ENCODE assay signal across 25 cellular contexts in the genomic region with DNA sequence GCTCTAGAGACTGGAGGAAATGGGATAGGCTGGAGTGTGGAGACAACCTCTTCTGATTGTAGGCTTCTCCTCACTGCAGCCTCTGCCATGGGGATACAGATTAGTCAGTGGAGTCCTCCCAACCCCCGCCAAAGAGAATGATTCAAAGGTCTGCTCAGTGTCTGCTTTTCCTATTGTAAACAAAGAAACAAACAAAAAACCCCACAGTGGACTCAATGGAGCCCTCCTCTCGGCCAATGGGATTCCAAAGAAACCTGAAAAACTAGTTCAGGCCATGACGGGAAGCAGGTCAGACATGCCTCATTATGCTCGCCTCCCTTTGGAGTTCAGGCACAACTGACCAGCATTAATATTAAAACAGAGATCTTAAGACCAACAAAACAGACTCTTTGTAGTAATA.
DNase-seq lines count a peak whose midpoint lies in the region; ATAC-seq, FAIRE-seq and TF ChIP-seq lines count a peak whose summit lies in the region.
"Had no signal": no experiment of that assay in that cellular context is flagged by ENCODE, and none has a peak within 500 bp of the region (broad histone marks: within the 10 kb centered on the region; RNA-seq: fewer than 3 reads in every experiment).

No MANE protein-coding gene starts in this region.

- no peak overlapping the region for H2BK120ac ChIP-seq in H1 (replicated peaks; ENCODE audit: low read depth, low read length)
- no peak overlapping the region for H2BK120ac ChIP-seq in neuronal stem cell (ENCODE audit: low read depth, low read length)

- intact Hi-C loops in CD4-positive, alpha-beta memory T cell (cut with micrococcal nuclease): no loop called here

- TF ChIP-seq EP300 in H1 (IDR thresholded peaks at IDR 0.05; ENCODE audit: borderline replicate concordance in 1 of 2, low read depth in 2 of 2, low read length in 2 of 2): no peak

- no peak overlapping the region for H3K14ac ChIP-seq in H1 (ENCODE audit: insufficient read length)
- H3K14ac ChIP-seq in neuronal stem cell (ENCODE audit: low read length): no peak overlapping the region

- no peak for ATAC-seq in GM18502 (IDR thresholded peaks at IDR 0.05; ENCODE audit: poor library complexity, unreplicated experiment)
- ATAC-seq: activated CD4-positive, alpha-beta T cell treated with anti-CD3 and anti-CD28 coated beads for 36 hours; gastrocnemius medialis; HepG2; left lung; naive thymus-derived CD8-positive, alpha-beta T cell had no signal

- H3K4me3 Mint-ChIP-seq in CD4-positive, alpha-beta memory T cell: no peak overlapping the region
- H3K4me3 Mint-ChIP-seq: activated CD4-positive, alpha-beta T cell treated with anti-CD3 and anti-CD28 coated beads for 36 hours; activated naive CD8-positive, alpha-beta T cell treated with anti-CD3 and anti-CD28 coated beads for 36 hours; immature natural killer cell; naive thymus-derived CD8-positive, alpha-beta T cell had no signal

- no peak overlapping the region for H3K23ac ChIP-seq in H1 (ENCODE audit: insufficient read length)
- no peak overlapping the region for H3K23ac ChIP-seq in neuronal stem cell (ENCODE audit: low read depth, low read length, poor library complexity)

- H2AFZ ChIP-seq in H1 (ENCODE audit: low read length): peak overlapping the region; percentile 93; the same call in 1 of the 2 replicates
- peak overlapping the region; percentile 29 for H2AFZ ChIP-seq in neuronal stem cell (ENCODE audit: low read length)

- no peaks in the 10 kb centered on the region for H3K4me1 Mint-ChIP-seq in CD4-positive, alpha-beta memory T cell
- H3K4me1 Mint-ChIP-seq: activated CD4-positive, alpha-beta T cell treated with anti-CD3 and anti-CD28 coated beads for 36 hours; activated naive CD8-positive, alpha-beta T cell treated with anti-CD3 and anti-CD28 coated beads for 36 hours; immature natural killer cell had no signal

- H3K79me2 ChIP-seq in H1 (ENCODE audit: control insufficient read depth in 1 of 2, insufficient read depth in 2 of 2, low read length in 2 of 2): no peaks in the 10 kb centered on the region

- peak; percentile 51 for DNase-seq in DMS53 treated with DMSO at 0.1 percent for 48 hours (lab: John Stamatoyannopoulos, UW; ENCODE audit: unreplicated experiment)
- peak; percentile 44 for DNase-seq in NCI-H510A (lab: John Stamatoyannopoulos, UW)
- DNase-seq in H1 (ENCODE audit: low read depth in 1 of 2, low spot score in 2 of 2): no peak
- no peak for DNase-seq in neuronal stem cell (ENCODE audit: low spot score)
- no peak for DNase-seq in NCI-H146 treated with DMSO at 0.1 percent for 48 hours (lab: John Stamatoyannopoulos, UW; ENCODE audit: unreplicated experiment)
- no peak for DNase-seq in COLO829 (ENCODE audit: low spot score)
- DNase-seq in CD4-positive, alpha-beta memory T cell: no peak
- DNase-seq: activated CD4-positive, alpha-beta T cell treated with anti-CD3 and anti-CD28 coated beads for 36 hours; activated effector memory CD4-positive, alpha-beta T cell treated with anti-CD3 and anti-CD28 coated beads, Interleukin-2, amount 50 U/mL, for 16 hours; activated naive CD8-positive, alpha-beta T cell treated with anti-CD3 and anti-CD28 coated beads for 36 hours; activated T-cell treated with anti-CD3 and anti-CD28 coated beads for 4 hours; caudate nucleus; DND-41; gastrocnemius medialis; immature natural killer cell; left lung; naive thymus-derived CD8-positive, alpha-beta T cell; NCI-H187; retina; small intestine; stimulated activated CD4-positive, alpha-beta T cell treated with anti-CD3 and anti-CD28 coated beads, Interleukin-1b, Interleukin-23, amount 100 ng/mL, for 48 hours; upper lobe of left lung had no signal

- H3K27ac ChIP-seq in H1 (ENCODE audit: low read depth, low read length) (no peak overlapping the region), neuronal stem cell (replicated peaks; ENCODE audit: low read length) (no peak overlapping the region)
- no peak overlapping the region for H3K27ac ChIP-seq in CD4-positive, alpha-beta memory T cell (ENCODE audit: low read depth, low read length)
- H3K27ac ChIP-seq: ascending aorta, gastrocnemius medialis, left lung, upper lobe of left lung had no signal

- peaks cover 6 to 11% of the 10 kb centered on the region in 2 donors for H3K27me3 Mint-ChIP-seq in CD4-positive, alpha-beta memory T cell
- H3K27me3 Mint-ChIP-seq: activated naive CD8-positive, alpha-beta T cell treated with anti-CD3 and anti-CD28 coated beads for 36 hours had no signal

- no peak for TF ChIP-seq POLR2A in H1 (IDR thresholded peaks at IDR 0.05; ENCODE audit: control extremely low read depth in 1 of 2, low read depth in 2 of 2, low read length in 2 of 2)

- FAIRE-seq in H1 (lab: Jason Lieb, UNC): no peak
- FAIRE-seq: HepG2, small intestine had no signal

- H2BK12ac ChIP-seq in H1 (ENCODE audit: low read depth, low read length) (no peak overlapping the region), neuronal stem cell (ENCODE audit: low read length) (no peak overlapping the region)

- no peak overlapping the region for H2AK5ac ChIP-seq in H1 (ENCODE audit: low read depth, low read length)
- H2AK5ac ChIP-seq in neuronal stem cell (ENCODE audit: low read depth, low read length): peak overlapping the region; percentile 26

- H2BK20ac ChIP-seq in H1 (ENCODE audit: low read length): 0 out of 2 replicates have a peak overlapping the region, but pooled peaks have one; percentile 72

- H3K4me3 ChIP-seq in H1 (ENCODE audit: extremely low read depth in 1 of 4, insufficient read depth in 2 of 4, low read depth in 3 of 4, low read length in 4 of 4): no peak overlapping the region
- H3K4me3 ChIP-seq in neuronal stem cell (ENCODE audit: low read length in 2 of 2): no peak overlapping the region
- H3K4me3 ChIP-seq in CD4-positive, alpha-beta memory T cell (ENCODE audit: low read length in 2 of 2): no peak overlapping the region
- H3K4me3 ChIP-seq: ascending aorta, gastrocnemius medialis, left lung, upper lobe of left lung had no signal

- no peak for TF ChIP-seq CTCF in H1 (IDR thresholded peaks at IDR 0.05; ENCODE audit: control extremely low read depth in 1 of 3, insufficient read depth in 1 of 3, low read depth in 1 of 3, low read length in 3 of 3)

- no peak overlapping the region; a peak in 1 of 4 replicates for H3K4me2 ChIP-seq in H1 (ENCODE audit: insufficient read depth in 1 of 2, low read depth in 2 of 2, low read length in 2 of 2)
- no peak overlapping the region for H3K4me2 ChIP-seq in neuronal stem cell (ENCODE audit: insufficient read depth, low read length, poor library complexity, severe bottlenecking)

- H3K79me1 ChIP-seq in H1 (ENCODE audit: low read depth, low read length) (no peaks in the 10 kb centered on the region), neuronal stem cell (ENCODE audit: low read depth, low read length) (no peaks in the 10 kb centered on the region)

- H2BK15ac ChIP-seq in H1 (ENCODE audit: low read length) (no peak overlapping the region), neuronal stem cell (ENCODE audit: low read length) (no peak overlapping the region)

- no peaks in the 10 kb centered on the region for H3K23me2 ChIP-seq in H1 (ENCODE audit: low read depth, low read length)

- H4K8ac ChIP-seq in H1 (ENCODE audit: extremely low read depth, insufficient read depth, low read length) (no peak overlapping the region), neuronal stem cell (ENCODE audit: low read depth, low read length) (no peak overlapping the region)

- POLR2A ChIA-PET in H1 (lab: Charles Lee; ENCODE audit: partially characterized antibody): no interaction called here
- POLR2A ChIA-PET in CD4-positive, alpha-beta memory T cell (lab: Charles Lee; ENCODE audit: partially characterized antibody): no interaction called here

- H3K4ac ChIP-seq in H1 (replicated peaks; ENCODE audit: insufficient read length, low read depth, low read length) (no peak overlapping the region), neuronal stem cell (ENCODE audit: low read length) (no peak overlapping the region)

- no peaks in the 10 kb centered on the region for H3K9me3 Mint-ChIP-seq in CD4-positive, alpha-beta memory T cell
- H3K9me3 Mint-ChIP-seq: activated naive CD8-positive, alpha-beta T cell treated with anti-CD3 and anti-CD28 coated beads for 36 hours; immature natural killer cell; naive thymus-derived CD8-positive, alpha-beta T cell had no signal

- H4K5ac ChIP-seq in H1 (ENCODE audit: insufficient read length, low read depth, low read length): no peak overlapping the region

- no peaks in the 10 kb centered on the region for H4K20me1 ChIP-seq in H1 (replicated peaks in 1 of 2; ENCODE audit: control insufficient read depth in 1 of 2, insufficient read depth in 2 of 2, low read length in 2 of 2)

- H3K9me3 ChIP-seq in H1 (ENCODE audit: insufficient read depth in 2 of 2, low read depth in 1 of 2, low read length in 1 of 2) (no peaks in the 10 kb centered on the region), neuronal stem cell (replicated peaks in 1 of 2; ENCODE audit: control insufficient read depth in 2 of 2, insufficient read depth in 1 of 2, low read depth in 1 of 2, low read length in 2 of 2) (no peaks in the 10 kb centered on the region)
- no peaks in the 10 kb centered on the region for H3K9me3 ChIP-seq in CD4-positive, alpha-beta memory T cell (ENCODE audit: control insufficient read depth in 1 of 2, low read length in 2 of 2)
- H3K9me3 ChIP-seq: ascending aorta, gastrocnemius medialis, left lung, upper lobe of left lung had no signal

- no peaks in the 10 kb centered on the region for H3K36me3 ChIP-seq in H1 (ENCODE audit: control insufficient read depth in 2 of 4, insufficient read depth in 4 of 4, low read length in 3 of 4)
- H3K36me3 ChIP-seq in neuronal stem cell (replicated peaks in 1 of 2; ENCODE audit: control insufficient read depth in 2 of 2, insufficient read depth in 2 of 2, low read length in 2 of 2): no peaks in the 10 kb centered on the region
- H3K36me3 ChIP-seq in CD4-positive, alpha-beta memory T cell (ENCODE audit: insufficient read depth, low read length): no peaks in the 10 kb centered on the region
- H3K36me3 ChIP-seq: ascending aorta, gastrocnemius medialis, left lung, upper lobe of left lung had no signal

- H3K27me3 ChIP-seq in H1 (replicated peaks in 1 of 4; ENCODE audit: control insufficient read depth in 3 of 4, extremely low read depth in 1 of 4, insufficient read depth in 3 of 4, low read length in 3 of 4) (no peaks in the 10 kb centered on the region), neuronal stem cell (ENCODE audit: control insufficient read depth in 3 of 3, insufficient read depth in 3 of 3, low read depth in 1 of 3, low read length in 3 of 3) (no peaks in the 10 kb centered on the region)
- H3K27me3 ChIP-seq in CD4-positive, alpha-beta memory T cell (ENCODE audit: insufficient read depth, low read length): no peaks in the 10 kb centered on the region
- H3K27me3 ChIP-seq: ascending aorta, gastrocnemius medialis, left lung, upper lobe of left lung had no signal

- H4K91ac ChIP-seq in H1 (replicated peaks; ENCODE audit: insufficient read length, low read length) (no peak overlapping the region), neuronal stem cell (ENCODE audit: low read depth, low read length, poor library complexity) (no peak overlapping the region)

- H3K9ac ChIP-seq in H1 (replicated peaks in 1 of 4; ENCODE audit: extremely low read depth in 1 of 4, low read depth in 3 of 4, low read length in 3 of 4) (no peak overlapping the region), neuronal stem cell (ENCODE audit: low read depth, low read length, poor library complexity) (no peak overlapping the region)

- TF ChIP-seq RAD21 in H1 (IDR thresholded peaks at IDR 0.05 in 1 of 2, conservative IDR thresholded peaks at IDR 0.05 in 1 of 2; ENCODE audit: low read depth in 2 of 2, low read length in 2 of 2): no peak

- H3K18ac ChIP-seq in H1 (ENCODE audit: extremely low read depth, low read length) (no peak overlapping the region), neuronal stem cell (ENCODE audit: low read length) (no peak overlapping the region)

- no peaks in the 10 kb centered on the region for H3K36me3 Mint-ChIP-seq in CD4-positive, alpha-beta memory T cell
- H3K36me3 Mint-ChIP-seq: activated naive CD8-positive, alpha-beta T cell treated with anti-CD3 and anti-CD28 coated beads for 36 hours; immature natural killer cell; naive thymus-derived CD8-positive, alpha-beta T cell had no signal

- 60% methylated on average over 4 of the region's 4 CpGs; no CpG with 5 or more reads in 1 of the 2 experiments for WGBS in H1 (ENCODE audit: extremely low coverage in 1 of 2, insufficient coverage in 1 of 2, insufficient read length in 1 of 2, insufficient replicate concordance in 2 of 2, low coverage in 1 of 2, low lambda C conversion rate in 2 of 2, missing lambda C conversion rate in 1 of 2), 2 experiments
- WGBS in neuronal stem cell (ENCODE audit: extremely low coverage in 2 of 2, insufficient read length in 2 of 2, insufficient replicate concordance in 1 of 2), 2 donors: no CpG with 5 or more reads among the region's 4 CpGs

- H2BK5ac ChIP-seq in H1 (ENCODE audit: low read depth, low read length) (peak overlapping the region; percentile 69; the same call in 1 of the 2 replicates), neuronal stem cell (ENCODE audit: low read length) (no peak overlapping the region)

- CTCF ChIA-PET in H1 (lab: Charles Lee; ENCODE audit: partially characterized antibody): interaction anchor here (0.6 to 1.5 kb wide), 2 partner anchors 25 to 32 kb away, joined by 4 read pairs; no protein-coding TSS in a partner anchor
- CTCF ChIA-PET in CD4-positive, alpha-beta memory T cell (lab: Charles Lee; ENCODE audit: partially characterized antibody): no interaction called here

- no peak overlapping the region for H3K56ac ChIP-seq in H1 (replicated peaks; ENCODE audit: insufficient read length, low read depth, low read length)

- H3K27ac Mint-ChIP-seq in CD4-positive, alpha-beta memory T cell: no peak overlapping the region
- H3K27ac Mint-ChIP-seq: activated CD4-positive, alpha-beta T cell treated with anti-CD3 and anti-CD28 coated beads for 36 hours; activated naive CD8-positive, alpha-beta T cell treated with anti-CD3 and anti-CD28 coated beads for 36 hours; immature natural killer cell; naive thymus-derived CD8-positive, alpha-beta T cell had no signal

- H3K4me1 ChIP-seq in H1 (replicated peaks in 1 of 4; ENCODE audit: control insufficient read depth in 3 of 4, insufficient read depth in 4 of 4, low read length in 3 of 4) (peaks cover 0 to 5% (median under 1%) of the 10 kb centered on the region in 4 experiments; a peak in 3 of 7 replicates), neuronal stem cell (ENCODE audit: control insufficient read depth in 2 of 2, insufficient read depth in 1 of 2, low read depth in 1 of 2, low read length in 2 of 2) (peaks cover 0 to 2% of the 10 kb centered on the region in 2 donors)
- H3K4me1 ChIP-seq in CD4-positive, alpha-beta memory T cell (ENCODE audit: insufficient read depth, low read length): no peaks in the 10 kb centered on the region
- H3K4me1 ChIP-seq: ascending aorta, gastrocnemius medialis, left lung, upper lobe of left lung had no signal

Comparison
In these comparisons a context has a peak if more than half of its experiments do, and no peak if none do; other contexts are left out.
1. DNase-seq: peak in DMS53 treated with DMSO at 0.1 percent for 48 hours (single experiment) and NCI-H510A (single experiment); none in H1 (0 of 2), neuronal stem cell (single experiment), NCI-H146 treated with DMSO at 0.1 percent for 48 hours (single experiment), COLO829 (single experiment) and CD4-positive, alpha-beta memory T cell (0 of 5).